8 cellular contexts compared by ENCODE assay signal in genomic region chr2:26772064-26773001, GRCh38. TPM values are rescaled to one million over a fixed set of nuclear protein-coding genes. Genes with fewer than 3 reads are reported as not detected.
A peak's percentile ranks its signal among the peaks of the same experiment; 100 is the strongest.
DNase-seq lines count a peak whose midpoint lies in the region; ATAC-seq, FAIRE-seq and TF ChIP-seq lines count a peak whose summit lies in the region.

No MANE protein-coding gene starts in this region.

- intact Hi-C loops in breast epithelium (cut with DNase I; ENCODE audit: low total_unique reads) (no loop called here), left colon (cut with DNase I, micrococcal nuclease) (no loop called here)

- TF ChIP-seq POLR2A in breast epithelium (IDR thresholded peaks at IDR 0.05) (no peak), suprapubic skin (IDR thresholded peaks at IDR 0.05) (peak in 1 of 2 donors; percentile 43)

- TF ChIP-seq EP300 in suprapubic skin (IDR thresholded peaks at IDR 0.05) = no peak

- no peaks in the 10 kb centered on the region for H3K27me3 ChIP-seq in breast epithelium
- no peaks in the 10 kb centered on the region for H3K27me3 ChIP-seq in suprapubic skin

- H3K4me1 ChIP-seq in breast epithelium (peaks cover 24 to 34% of the 10 kb centered on the region in 2 donors), suprapubic skin (peaks cover 84% of the 10 kb centered on the region)

- no peak for TF ChIP-seq CTCF in D721Med (IDR thresholded peaks at IDR 0.05; ENCODE audit: insufficient read depth, missing control alignments)
- no peak for TF ChIP-seq CTCF in breast epithelium (IDR thresholded peaks at IDR 0.05)
- no peak for TF ChIP-seq CTCF in suprapubic skin (IDR thresholded peaks at IDR 0.05)

- 10% methylated on average over 12 of the region's 13 CpGs for WGBS in suprapubic skin

- H3K4me3 ChIP-seq in breast epithelium (no peak overlapping the region), suprapubic skin (no peak overlapping the region)

- peak; percentile 48 for FAIRE-seq in D721Med (lab: Jason Lieb, UNC)

- no peak for DNase-seq in D721Med (ENCODE audit: insufficient read length, low spot score)
- DNase-seq in NCI-H446 (lab: John Stamatoyannopoulos, UW) = peak; percentile 91 to 93
- DNase-seq in breast epithelium (ENCODE audit: low spot score in 2 of 2) = peak; percentile 94 to 95
- DNase-seq in left colon = peak; percentile 90 to 96
- peak; percentile 97 to 98 for DNase-seq in suprapubic skin (ENCODE audit: low spot score in 2 of 2)

- peak overlapping the region; percentile 90 to 97 for H3K27ac ChIP-seq in breast epithelium
- peak overlapping the region; percentile 88 for H3K27ac ChIP-seq in suprapubic skin

- ATAC-seq in left colon (peak; percentile 95), HG02973 (IDR thresholded peaks at IDR 0.05; ENCODE audit: unreplicated experiment) (no peak), HG02981 (IDR thresholded peaks at IDR 0.05; ENCODE audit: unreplicated experiment) (no peak), GM21737 (IDR thresholded peaks at IDR 0.05; ENCODE audit: unreplicated experiment) (no peak)

- no peaks in the 10 kb centered on the region for H3K36me3 ChIP-seq in breast epithelium
- H3K36me3 ChIP-seq in suprapubic skin = peaks cover 34% of the 10 kb centered on the region

- H3K9me3 ChIP-seq in breast epithelium (no peaks in the 10 kb centered on the region), suprapubic skin (no peaks in the 10 kb centered on the region)

RNA-seq across cellular contexts. Expression of gene SLC35F6, which starts 8.2 kb away (rescaled TPM):
- total RNA-seq in breast epithelium (10 to 100 TPM; 32.8 to 57.3 (median 55.1) TPM), left colon (10 to 100 TPM; 29.6 to 32.1 TPM), suprapubic skin (100 to 1,000 TPM in 1 of 4 donors, 10 to 100 TPM in 3; 76.3 to 114 (median 86.2) TPM)

RNA-seq across cellular contexts. Expression of gene CENPA, which starts 13.5 kb away (rescaled TPM):
- total RNA-seq in breast epithelium (under 1 TPM in 1 of 3 donors, not detected in 2; 0.64 TPM), left colon (1 to 10 TPM; 1.5 to 6.5 TPM), suprapubic skin (1 to 10 TPM; 1.9 to 3.9 (median 3.0) TPM)
